Comparison of ENCODE assay signal across 12 cellular contexts in genomic region chr18:59269563-59270214, GRCh38. TPM values are rescaled to one million over a fixed set of nuclear protein-coding genes. Genes with fewer than 3 reads are reported as not detected.
DNase-seq lines count a peak whose midpoint lies in the region; ATAC-seq, FAIRE-seq and TF ChIP-seq lines count a peak whose summit lies in the region.
"Had no signal": no experiment of that assay in that cellular context is flagged by ENCODE, and none has a peak within 500 bp of the region (broad histone marks: within the 10 kb centered on the region; RNA-seq: fewer than 3 reads in every experiment).

No MANE protein-coding gene starts in this region.

- POLR2A ChIA-PET in CD8-positive, alpha-beta memory T cell (lab: Charles Lee), result no interaction called here

- H3K36me3 Mint-ChIP-seq in CD8-positive, alpha-beta memory T cell, result no peaks in the 10 kb centered on the region
- H3K36me3 Mint-ChIP-seq in effector memory CD8-positive, alpha-beta T cell (ENCODE audit: insufficient read depth), result no peaks in the 10 kb centered on the region
- no peaks in the 10 kb centered on the region for H3K36me3 Mint-ChIP-seq in neural progenitor cell

- H3K27me3 Mint-ChIP-seq in CD8-positive, alpha-beta memory T cell, result peaks cover 68 to 75% of the 10 kb centered on the region in 2 donors
- peaks cover 74 to 91% of the 10 kb centered on the region in 2 donors for H3K27me3 Mint-ChIP-seq in effector memory CD8-positive, alpha-beta T cell
- H3K27me3 Mint-ChIP-seq in neural progenitor cell (ENCODE audit: insufficient read depth, low read depth), result peaks cover 87% of the 10 kb centered on the region

- peaks cover 43% of the 10 kb centered on the region for H3K79me2 ChIP-seq in neural progenitor cell (ENCODE audit: low read depth)

- H3K4me2 ChIP-seq in neural progenitor cell, result peak overlapping the region; percentile 92

- no peak for DNase-seq in CD8-positive, alpha-beta memory T cell
- DNase-seq in effector memory CD8-positive, alpha-beta T cell, result no peak
- DNase-seq in neural progenitor cell (ENCODE audit: low spot score) (no peak), frontal cortex (ENCODE audit: low spot score in 2 of 2) (no peak)
- DNase-seq: midbrain had no signal

- H3K4me3 ChIP-seq in CD8-positive, alpha-beta memory T cell (ENCODE audit: low read length), result no peak overlapping the region
- H3K4me3 ChIP-seq in HUES6 (ENCODE audit: low read depth, low read length) (peak overlapping the region; percentile 77), neural progenitor cell (peak overlapping the region; percentile 78)

- ATAC-seq in effector memory CD8-positive, alpha-beta T cell (replicated peaks), result no peak
- no peak for ATAC-seq in GM21390 (IDR thresholded peaks at IDR 0.05; ENCODE audit: unreplicated experiment)
- ATAC-seq in HG03135 (IDR thresholded peaks at IDR 0.05; ENCODE audit: unreplicated experiment), result no peak

- H3K27ac Mint-ChIP-seq in CD8-positive, alpha-beta memory T cell, result peak overlapping the region in 1 of 8 donors; percentile 33
- no peak overlapping the region for H3K27ac Mint-ChIP-seq in effector memory CD8-positive, alpha-beta T cell
- H3K27ac Mint-ChIP-seq in neural progenitor cell, result no peak overlapping the region

- H3K4me3 Mint-ChIP-seq in CD8-positive, alpha-beta memory T cell, result peak overlapping the region in 6 of 7 donors; percentile 58 to 79 (median 62)
- H3K4me3 Mint-ChIP-seq in effector memory CD8-positive, alpha-beta T cell, result peak overlapping the region; percentile 53 to 76
- H3K4me3 Mint-ChIP-seq in neural progenitor cell, result peak overlapping the region; percentile 76

- H3K9me3 Mint-ChIP-seq in CD8-positive, alpha-beta memory T cell, result peaks cover 0 to 3% (median 2%) of the 10 kb centered on the region in 5 donors
- H3K9me3 Mint-ChIP-seq in effector memory CD8-positive, alpha-beta T cell, result no peaks in the 10 kb centered on the region
- peaks cover 2% of the 10 kb centered on the region for H3K9me3 Mint-ChIP-seq in neural progenitor cell

- TF ChIP-seq CTCF in neural progenitor cell (IDR thresholded peaks at IDR 0.05), result no peak

- peaks cover 17 to 59% (median 23%) of the 10 kb centered on the region in 3 donors for H3K4me1 Mint-ChIP-seq in CD8-positive, alpha-beta memory T cell
- H3K4me1 Mint-ChIP-seq in effector memory CD8-positive, alpha-beta T cell (ENCODE audit: low read depth in 2 of 2), result peaks cover 14 to 23% of the 10 kb centered on the region in 2 donors
- H3K4me1 Mint-ChIP-seq in neural progenitor cell, result peaks cover 19% of the 10 kb centered on the region

- H3K27me3 ChIP-seq in CD8-positive, alpha-beta memory T cell (ENCODE audit: insufficient read depth, low read length, poor library complexity, severe bottlenecking), result peaks cover 39% of the 10 kb centered on the region
- H3K27me3 ChIP-seq in HUES6 (ENCODE audit: control insufficient read depth, insufficient read depth, low read length), result peaks cover 99% of the 10 kb centered on the region
- H3K27me3 ChIP-seq in neural progenitor cell, result peaks cover 98% of the 10 kb centered on the region

- H3K36me3 ChIP-seq in CD8-positive, alpha-beta memory T cell (ENCODE audit: insufficient read depth, low read length), result no peaks in the 10 kb centered on the region
- H3K36me3 ChIP-seq in HUES6 (ENCODE audit: control insufficient read depth, insufficient read depth, low read length) (no peaks in the 10 kb centered on the region), neural progenitor cell (peaks cover 25% of the 10 kb centered on the region)

- CTCF ChIA-PET in CD8-positive, alpha-beta memory T cell (lab: Charles Lee), result interaction anchor here (0.8 to 1.9 kb wide), 2 partner anchors 10 to 133 kb away, joined by 3 to 5 read pairs; no protein-coding TSS in a partner anchor

- no peaks in the 10 kb centered on the region for H3K4me1 ChIP-seq in CD8-positive, alpha-beta memory T cell (ENCODE audit: insufficient read depth, low read length)
- H3K4me1 ChIP-seq in HUES6 (ENCODE audit: control insufficient read depth, insufficient read depth, low read length) (peaks cover 26% of the 10 kb centered on the region), neural progenitor cell (peaks cover 45% of the 10 kb centered on the region)

- peaks cover 82% of the 10 kb centered on the region for H3F3A ChIP-seq in neural progenitor cell (ENCODE audit: low read depth)

- H2AFZ ChIP-seq in neural progenitor cell (replicated peaks), result no peak overlapping the region

- H3K9me3 ChIP-seq in CD8-positive, alpha-beta memory T cell (ENCODE audit: low read length), result no peaks in the 10 kb centered on the region
- H3K9me3 ChIP-seq in HUES6 (ENCODE audit: control insufficient read depth, insufficient read depth, low read depth, low read length) (no peaks in the 10 kb centered on the region), neural progenitor cell (ENCODE audit: low read depth) (no peaks in the 10 kb centered on the region)

- no peak overlapping the region for H3K27ac ChIP-seq in CD8-positive, alpha-beta memory T cell (ENCODE audit: low read depth, low read length)
- no peak overlapping the region for H3K27ac ChIP-seq in HUES6 (ENCODE audit: low read depth, low read length)
- H3K27ac ChIP-seq in neural progenitor cell, result no peak overlapping the region
- H3K27ac ChIP-seq: SK-N-MC had no signal

- peaks cover 83% of the 10 kb centered on the region for H4K20me1 ChIP-seq in neural progenitor cell (ENCODE audit: low read depth)

- H3K9ac ChIP-seq in HUES6 (ENCODE audit: low read length) (no peak overlapping the region), neural progenitor cell (no peak overlapping the region)

- FAIRE-seq in frontal cortex (lab: Jason Lieb, UNC), result no peak
- FAIRE-seq: GM18507 had no signal

RNA-seq across cellular contexts. Expression of gene RAX, which starts 3.6 kb away (rescaled TPM):
- not detected for total RNA-seq in CD8-positive, alpha-beta memory T cell
- not detected for polyA plus RNA-seq in CD8-positive, alpha-beta memory T cell
- total RNA-seq in neural progenitor cell (ENCODE audit: low replicate concordance), result 20.7 and 78.1 TPM in 2 replicates
- total RNA-seq in frontal cortex, result not detected
- total RNA-seq: fibroblast of villous mesenchyme, NCI-H460 had no signal

RNA-seq across cellular contexts. Expression of gene CPLX4, which starts 48.8 kb away (rescaled TPM):
- not detected for total RNA-seq in CD8-positive, alpha-beta memory T cell
- polyA plus RNA-seq in CD8-positive, alpha-beta memory T cell, result not detected
- total RNA-seq in neural progenitor cell (ENCODE audit: low replicate concordance), result 0.12 and 2.2 TPM in 2 replicates
- not detected for total RNA-seq in frontal cortex
- total RNA-seq: fibroblast of villous mesenchyme, NCI-H460 had no signal

RNA-seq across cellular contexts. Expression of gene GRP, which starts 49.7 kb away (rescaled TPM):
- total RNA-seq in CD8-positive, alpha-beta memory T cell, result not detected
- polyA plus RNA-seq in CD8-positive, alpha-beta memory T cell, result not detected
- total RNA-seq in neural progenitor cell (ENCODE audit: low replicate concordance) (2.1 TPM in 1 of 2 replicates, not detected in the other), frontal cortex (22.8 TPM)
- total RNA-seq: fibroblast of villous mesenchyme, NCI-H460 had no signal

Comparison
In these comparisons a context has a peak if more than half of its experiments do, and no peak if none do; other contexts are left out.
1. RNA of gene RAX, which starts 3.6 kb away (total RNA-seq): 20.7 to 78.1 TPM in neural progenitor cell; not detected in CD8-positive, alpha-beta memory T cell and not detected in frontal cortex (single experiment); every median in the first group is over 10 times any median in the second.
2. Peak in every context shown above with its lines, with median percentiles within 50 percentile points of each other: H3K4me3 Mint-ChIP-seq.